Comparison of ENCODE assay signal across 19 cellular contexts in genomic region chr22:28989484-28989883, GRCh38.
DNase-seq lines count a peak whose midpoint lies in the region; ATAC-seq and TF ChIP-seq lines count a peak whose summit lies in the region.
"Had no signal": no experiment of that assay in that cellular context is flagged by ENCODE, and none has a peak within 500 bp of the region (broad histone marks: within the 10 kb centered on the region; RNA-seq: fewer than 3 reads in every experiment).

No MANE protein-coding gene starts in this region.

- H3K4me3 Mint-ChIP-seq in glutamatergic neuron (ENCODE audit: unreplicated experiment), result no peak overlapping the region
- H3K4me3 Mint-ChIP-seq: activated CD4-positive, alpha-beta memory T cell treated with anti-CD3 and anti-CD28 coated beads, Interleukin-2, amount 10 ng/mL, durations not matched to agents 7 days and 5 days; activated T-helper 1 cell treated with anti-CD3 and anti-CD28 coated beads, Interleukin-12 subunit alpha, Interleukin-12 subunit beta, Interleukin-2, Interleukin-4 antibody, amounts not matched to agents 30 ng/mL and 10 ng/mL and 1 ng/mL, durations not matched to agents 14 hours and 24 hours and 36 hours; CD4-positive, alpha-beta memory T cell; stimulated activated memory B cell treated with anti-CD40 and anti-IgM and Interleukin-4, amounts not matched to agents 10 μg/mL and 1 μg/mL and 100 μg/mL, for 72 hours had no signal

- H3K27ac Mint-ChIP-seq in glutamatergic neuron (ENCODE audit: unreplicated experiment), result no peak overlapping the region
- H3K27ac Mint-ChIP-seq: activated CD4-positive, alpha-beta memory T cell treated with anti-CD3 and anti-CD28 coated beads, Interleukin-2, amount 10 ng/mL, durations not matched to agents 7 days and 5 days; activated T-helper 1 cell treated with anti-CD3 and anti-CD28 coated beads, Interleukin-12 subunit alpha, Interleukin-12 subunit beta, Interleukin-2, Interleukin-4 antibody, amounts not matched to agents 30 ng/mL and 10 ng/mL and 1 ng/mL, durations not matched to agents 14 hours and 24 hours and 36 hours; CD4-positive, alpha-beta memory T cell; stimulated activated memory B cell treated with anti-CD40 and anti-IgM and Interleukin-4, amounts not matched to agents 10 μg/mL and 1 μg/mL and 100 μg/mL, for 72 hours had no signal

- dilution Hi-C loops in mammary epithelial cell (cut with HindIII; ENCODE audit: low sequenced_read_pairs), result no loop called here

- WGBS in heart left ventricle, 4 donors, result 76 to 84% (median 80%) methylated on average over 7 of the region's 7 CpGs
- 10% methylated on average over 7 of the region's 7 CpGs for WGBS in mammary epithelial cell (ENCODE audit: low coverage, missing lambda C conversion rate)

- peak overlapping the region; percentile 20 for H2AFZ ChIP-seq in mammary epithelial cell (ENCODE audit: low read depth, low read length)

- H3K9me3 Mint-ChIP-seq in glutamatergic neuron (ENCODE audit: unreplicated experiment), result no peaks in the 10 kb centered on the region

- peaks cover 23% of the 10 kb centered on the region for H3K79me2 ChIP-seq in mammary epithelial cell (ENCODE audit: insufficient read depth, low read length)

- H3K4me1 Mint-ChIP-seq in glutamatergic neuron (ENCODE audit: low read depth, unreplicated experiment), result peaks cover 8% of the 10 kb centered on the region
- H3K4me1 Mint-ChIP-seq: CD4-positive, alpha-beta memory T cell; stimulated activated memory B cell treated with anti-CD40 and anti-IgM and Interleukin-4, amounts not matched to agents 10 μg/mL and 1 μg/mL and 100 μg/mL, for 72 hours had no signal

- no peaks in the 10 kb centered on the region for H4K20me1 ChIP-seq in mammary epithelial cell (ENCODE audit: insufficient read depth, low read length)

- H3K36me3 Mint-ChIP-seq in glutamatergic neuron (ENCODE audit: unreplicated experiment), result peaks cover 10% of the 10 kb centered on the region

- TF ChIP-seq CTCF in cardiac muscle cell (IDR thresholded peaks at IDR 0.05; ENCODE audit: low read depth, low read length) (no peak), heart left ventricle (IDR thresholded peaks at IDR 0.05) (no peak), mammary epithelial cell (conservative IDR thresholded peaks at IDR 0.05 in 1 of 2, IDR thresholded peaks at IDR 0.05 in 1 of 2; ENCODE audit: extremely low read depth in 1 of 2, insufficient read depth in 1 of 2, low read depth in 1 of 2, low read length in 2 of 2) (no peak), glutamatergic neuron (IDR thresholded peaks at IDR 0.05; ENCODE audit: partially characterized antibody, unreplicated experiment) (no peak)

- no peak for ATAC-seq in heart left ventricle
- no peak for ATAC-seq in HG03571 (IDR thresholded peaks at IDR 0.05; ENCODE audit: unreplicated experiment)
- ATAC-seq: stimulated activated memory B cell treated with anti-CD40 and anti-IgM and Interleukin-4, amounts not matched to agents 10 μg/mL and 1 μg/mL and 100 μg/mL, for 72 hours had no signal

- no peaks in the 10 kb centered on the region for H3K27me3 ChIP-seq in cardiac muscle cell
- no peaks in the 10 kb centered on the region for H3K27me3 ChIP-seq in heart left ventricle
- no peaks in the 10 kb centered on the region for H3K27me3 ChIP-seq in mammary epithelial cell (ENCODE audit: insufficient read depth, low read length)
- H3K27me3 ChIP-seq: adrenal gland, colonic mucosa, upper lobe of left lung had no signal

- intact Hi-C loops in heart left ventricle (cut with DNase I) (no loop called here), mammary epithelial cell (cut with micrococcal nuclease) (no loop called here)

- BruUV-seq in mammary epithelial cell (replicated peaks; lab: Mats Ljungman, UMichigan), result no TSS peak

- DNase-seq in cardiac muscle cell (ENCODE audit: low read depth in 1 of 2, low spot score in 1 of 2) (peak in 1 of 2 donors; percentile 72), heart left ventricle (no peak), mammary epithelial cell (no peak), kidney glomerular epithelial cell (lab: John Stamatoyannopoulos, UW) (peak; percentile 69), SW480 (ENCODE audit: low spot score) (no peak), EL (no peak), glutamatergic neuron (no peak)
- DNase-seq: activated CD4-positive, alpha-beta memory T cell treated with anti-CD3 and anti-CD28 coated beads, Interleukin-2, amount 10 ng/mL, durations not matched to agents 7 days and 5 days; adrenal gland; CD4-positive, alpha-beta memory T cell; colonic mucosa; DMS79; left ventricle myocardium inferior; NCI-H1092 treated with DMSO at 0.1 percent for 48 hours; NCI-H2171 treated with DMSO at 0.1 percent for 48 hours had no signal

- CTCF ChIA-PET in mammary epithelial cell (lab: Charles Lee; ENCODE audit: low non-redundant PET), result no interaction called here

- in situ Hi-C loops in mammary epithelial cell (cut with MboI; ENCODE audit: low sequenced_read_pairs in 2 of 2), result no loop called here

- H3K36me3 ChIP-seq in cardiac muscle cell (peaks cover 18% of the 10 kb centered on the region), heart left ventricle (peaks cover 0 to 14% (median 0%) of the 10 kb centered on the region in 9 donors), mammary epithelial cell (ENCODE audit: insufficient read depth, low read length) (peaks cover 3% of the 10 kb centered on the region)
- H3K36me3 ChIP-seq: adrenal gland, colonic mucosa had no signal

- no peaks in the 10 kb centered on the region for H3K9me3 ChIP-seq in cardiac muscle cell (ENCODE audit: low read depth)
- H3K9me3 ChIP-seq in heart left ventricle, result peaks cover 0 to 8% (median 0%) of the 10 kb centered on the region in 12 donors
- H3K9me3 ChIP-seq in mammary epithelial cell (replicated peaks; ENCODE audit: insufficient read depth, low read length), result no peaks in the 10 kb centered on the region
- H3K9me3 ChIP-seq: adrenal gland, colonic mucosa, upper lobe of left lung had no signal

- peak overlapping the region; percentile 58 for H3K4me2 ChIP-seq in mammary epithelial cell (ENCODE audit: insufficient read depth, low read depth, low read length)

- peaks cover 7% of the 10 kb centered on the region for H3K27me3 Mint-ChIP-seq in glutamatergic neuron (ENCODE audit: unreplicated experiment)
- H3K27me3 Mint-ChIP-seq: stimulated activated memory B cell treated with anti-CD40 and anti-IgM and Interleukin-4, amounts not matched to agents 10 μg/mL and 1 μg/mL and 100 μg/mL, for 72 hours had no signal

- no peak for TF ChIP-seq POLR2A in heart left ventricle (IDR thresholded peaks at IDR 0.05)

- peak overlapping the region; percentile 43 for H3K9ac ChIP-seq in mammary epithelial cell (ENCODE audit: insufficient read depth, low read length)

- H3K4me3 ChIP-seq in cardiac muscle cell (no peak overlapping the region), heart left ventricle (no peak overlapping the region), mammary epithelial cell (replicated peaks in 1 of 3; ENCODE audit: insufficient read depth in 1 of 3, low read depth in 2 of 3, low read length in 3 of 3) (no peak overlapping the region)
- H3K4me3 ChIP-seq: adrenal gland, colonic mucosa, left ventricle myocardium inferior, upper lobe of left lung had no signal

- peak overlapping the region; percentile 34 for H3K27ac ChIP-seq in cardiac muscle cell
- H3K27ac ChIP-seq in heart left ventricle, result peak overlapping the region in 1 of 12 donors; percentile 34
- peak overlapping the region; percentile 36 for H3K27ac ChIP-seq in mammary epithelial cell (ENCODE audit: insufficient read depth, low read depth, low read length)
- H3K27ac ChIP-seq: colonic mucosa, left ventricle myocardium inferior had no signal

- H3K4me1 ChIP-seq in cardiac muscle cell (ENCODE audit: low read depth) (peaks cover 17% of the 10 kb centered on the region), heart left ventricle (peaks cover 0 to 14% (median 0%) of the 10 kb centered on the region in 12 donors), mammary epithelial cell (ENCODE audit: insufficient read depth, low read length) (peaks cover 30% of the 10 kb centered on the region)
- H3K4me1 ChIP-seq: colonic mucosa, left ventricle myocardium inferior had no signal
